ENCODE assay signal across 1 cellular context in the genomic region with DNA sequence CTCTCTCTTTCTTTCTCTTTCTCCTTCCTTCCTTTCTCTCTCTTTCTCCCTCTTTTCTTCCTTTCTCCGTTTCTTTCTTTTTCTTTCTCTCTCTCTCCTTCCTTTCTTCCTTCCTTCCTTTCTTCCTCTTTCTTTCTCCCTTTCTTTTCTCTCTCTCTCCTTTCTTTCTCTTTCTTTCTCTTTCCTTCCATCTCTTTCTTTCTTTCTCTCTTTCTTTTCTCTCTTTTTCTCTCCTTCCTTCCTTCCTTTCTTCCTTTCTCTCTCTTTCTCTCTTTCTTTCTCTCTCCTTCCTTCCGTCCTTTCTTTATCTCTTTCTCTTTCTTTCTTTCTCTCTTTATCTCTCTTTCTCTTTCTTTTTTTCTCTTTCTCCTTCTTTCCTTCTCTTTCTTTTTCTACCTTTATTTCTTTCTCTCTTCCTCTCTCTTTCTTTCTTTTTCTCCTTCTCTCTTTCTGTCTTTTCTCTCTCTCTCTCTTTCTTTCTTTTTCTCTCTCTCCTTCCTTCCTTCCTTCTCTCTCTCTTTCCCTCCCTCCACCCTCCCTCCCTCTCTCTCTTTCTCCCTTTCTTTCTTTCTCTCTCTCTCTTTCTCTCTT.
TF ChIP-seq lines count a peak whose summit lies in the region.

No MANE protein-coding gene starts in this region.

TF ChIP-seq in WTC11, 78 proteins besides CTCF, POLR2A, EP300 and RAD21:
- TF ChIP-seq, protein P1, sequence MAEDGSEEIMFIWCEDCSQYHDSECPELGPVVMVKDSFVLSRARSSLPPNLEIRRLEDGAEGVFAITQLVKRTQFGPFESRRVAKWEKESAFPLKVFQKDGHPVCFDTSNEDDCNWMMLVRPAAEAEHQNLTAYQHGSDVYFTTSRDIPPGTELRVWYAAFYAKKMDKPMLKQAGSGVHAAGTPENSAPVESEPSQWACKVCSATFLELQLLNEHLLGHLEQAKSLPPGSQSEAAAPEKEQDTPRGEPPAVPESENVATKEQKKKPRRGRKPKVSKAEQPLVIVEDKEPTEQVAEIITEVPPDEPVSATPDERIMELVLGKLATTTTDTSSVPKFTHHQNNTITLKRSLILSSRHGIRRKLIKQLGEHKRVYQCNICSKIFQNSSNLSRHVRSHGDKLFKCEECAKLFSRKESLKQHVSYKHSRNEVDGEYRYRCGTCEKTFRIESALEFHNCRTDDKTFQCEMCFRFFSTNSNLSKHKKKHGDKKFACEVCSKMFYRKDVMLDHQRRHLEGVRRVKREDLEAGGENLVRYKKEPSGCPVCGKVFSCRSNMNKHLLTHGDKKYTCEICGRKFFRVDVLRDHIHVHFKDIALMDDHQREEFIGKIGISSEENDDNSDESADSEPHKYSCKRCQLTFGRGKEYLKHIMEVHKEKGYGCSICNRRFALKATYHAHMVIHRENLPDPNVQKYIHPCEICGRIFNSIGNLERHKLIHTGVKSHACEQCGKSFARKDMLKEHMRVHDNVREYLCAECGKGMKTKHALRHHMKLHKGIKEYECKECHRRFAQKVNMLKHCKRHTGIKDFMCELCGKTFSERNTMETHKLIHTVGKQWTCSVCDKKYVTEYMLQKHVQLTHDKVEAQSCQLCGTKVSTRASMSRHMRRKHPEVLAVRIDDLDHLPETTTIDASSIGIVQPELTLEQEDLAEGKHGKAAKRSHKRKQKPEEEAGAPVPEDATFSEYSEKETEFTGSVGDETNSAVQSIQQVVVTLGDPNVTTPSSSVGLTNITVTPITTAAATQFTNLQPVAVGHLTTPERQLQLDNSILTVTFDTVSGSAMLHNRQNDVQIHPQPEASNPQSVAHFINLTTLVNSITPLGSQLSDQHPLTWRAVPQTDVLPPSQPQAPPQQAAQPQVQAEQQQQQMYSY (CRISPR knock-in tag; IDR thresholded peaks at IDR 0.05): no peak
- TF ChIP-seq, protein P2, sequence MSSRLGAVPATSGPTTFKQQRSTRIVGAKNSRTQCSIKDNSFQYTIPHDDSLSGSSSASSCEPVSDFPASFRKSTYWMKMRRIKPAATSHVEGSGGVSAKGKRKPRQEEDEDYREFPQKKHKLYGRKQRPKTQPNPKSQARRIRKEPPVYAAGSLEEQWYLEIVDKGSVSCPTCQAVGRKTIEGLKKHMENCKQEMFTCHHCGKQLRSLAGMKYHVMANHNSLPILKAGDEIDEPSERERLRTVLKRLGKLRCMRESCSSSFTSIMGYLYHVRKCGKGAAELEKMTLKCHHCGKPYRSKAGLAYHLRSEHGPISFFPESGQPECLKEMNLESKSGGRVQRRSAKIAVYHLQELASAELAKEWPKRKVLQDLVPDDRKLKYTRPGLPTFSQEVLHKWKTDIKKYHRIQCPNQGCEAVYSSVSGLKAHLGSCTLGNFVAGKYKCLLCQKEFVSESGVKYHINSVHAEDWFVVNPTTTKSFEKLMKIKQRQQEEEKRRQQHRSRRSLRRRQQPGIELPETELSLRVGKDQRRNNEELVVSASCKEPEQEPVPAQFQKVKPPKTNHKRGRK (CRISPR knock-in tag; IDR thresholded peaks at IDR 0.05; ENCODE audit: borderline replicate concordance): 0 out of 2 replicates have a peak, but pooled peaks have one; percentile 13
- TF ChIP-seq, protein P3, sequence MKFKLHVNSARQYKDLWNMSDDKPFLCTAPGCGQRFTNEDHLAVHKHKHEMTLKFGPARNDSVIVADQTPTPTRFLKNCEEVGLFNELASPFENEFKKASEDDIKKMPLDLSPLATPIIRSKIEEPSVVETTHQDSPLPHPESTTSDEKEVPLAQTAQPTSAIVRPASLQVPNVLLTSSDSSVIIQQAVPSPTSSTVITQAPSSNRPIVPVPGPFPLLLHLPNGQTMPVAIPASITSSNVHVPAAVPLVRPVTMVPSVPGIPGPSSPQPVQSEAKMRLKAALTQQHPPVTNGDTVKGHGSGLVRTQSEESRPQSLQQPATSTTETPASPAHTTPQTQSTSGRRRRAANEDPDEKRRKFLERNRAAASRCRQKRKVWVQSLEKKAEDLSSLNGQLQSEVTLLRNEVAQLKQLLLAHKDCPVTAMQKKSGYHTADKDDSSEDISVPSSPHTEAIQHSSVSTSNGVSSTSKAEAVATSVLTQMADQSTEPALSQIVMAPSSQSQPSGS (CRISPR knock-in tag; IDR thresholded peaks at IDR 0.05; ENCODE audit: borderline replicate concordance, low read depth): no peak
